In the genomic region with DNA sequence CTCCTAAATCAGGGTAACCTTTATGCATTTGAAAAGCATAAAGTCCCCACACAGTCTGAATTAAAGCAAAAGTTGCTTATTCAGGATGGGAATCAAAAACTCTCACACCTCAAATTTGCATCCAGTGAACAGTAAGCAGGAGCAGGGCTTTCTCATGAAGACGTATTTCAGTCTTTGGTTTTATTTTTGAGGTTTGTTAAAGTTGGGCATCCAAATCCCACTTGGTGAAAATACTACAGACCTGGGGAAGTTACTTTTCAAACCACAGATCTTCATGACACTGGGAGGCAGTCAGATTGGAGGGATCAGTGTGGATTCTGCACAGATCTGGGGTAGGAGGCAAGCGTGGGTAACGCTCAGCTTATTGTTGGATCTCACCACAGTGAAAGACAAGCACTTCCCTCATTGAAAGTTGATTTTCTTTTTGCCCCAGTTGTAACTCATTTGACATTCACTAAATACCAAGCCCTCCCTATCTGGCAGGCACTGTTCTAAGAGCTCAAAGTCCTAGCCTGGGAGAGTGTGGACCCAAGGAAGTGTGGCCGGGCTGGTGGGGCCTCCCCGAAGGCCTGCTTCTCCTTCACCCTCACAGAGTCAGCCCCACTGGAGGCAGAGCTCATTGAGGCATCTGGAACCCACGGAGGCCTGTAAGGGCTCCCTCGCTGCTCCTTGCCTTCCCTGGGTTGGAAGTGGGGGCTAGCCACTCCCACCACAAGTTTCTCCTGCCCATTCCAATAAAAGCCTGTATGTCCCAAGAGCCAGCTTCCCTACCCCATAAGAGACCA, we compare ENCODE assay signal across 8 cellular contexts. TPM values are rescaled to one million over a fixed set of nuclear protein-coding genes. Genes with fewer than 3 reads are reported as not detected.
A peak's percentile ranks its signal among the peaks of the same experiment; 100 is the strongest.
DNase-seq lines count a peak whose midpoint lies in the region; ATAC-seq and TF ChIP-seq lines count a peak whose summit lies in the region.

No MANE protein-coding gene starts in this region.

- peaks cover 62% of the 10 kb centered on the region for H3K36me3 Mint-ChIP-seq in effector memory CD8-positive, alpha-beta T cell (ENCODE audit: insufficient read depth)
- peaks cover 4% of the 10 kb centered on the region for H3K36me3 Mint-ChIP-seq in natural killer cell treated with Interleukin-12 subunit alpha and Interleukin-12 subunit beta and Interleukin-15 and Interleukin-18, amount 100 ng/mL, for 72 hours

- ATAC-seq in effector memory CD8-positive, alpha-beta T cell (replicated peaks), result no peak
- no peak for ATAC-seq in natural killer cell treated with Interleukin-12 subunit alpha and Interleukin-12 subunit beta and Interleukin-15 and Interleukin-18, amount 100 ng/mL, for 72 hours
- ATAC-seq in HG03039 (IDR thresholded peaks at IDR 0.05; ENCODE audit: unreplicated experiment) (no peak), GM18519 (IDR thresholded peaks at IDR 0.05; ENCODE audit: low FRiP score, unreplicated experiment) (no peak)

- H3K9me3 ChIP-seq in BE2C, result no peaks in the 10 kb centered on the region

- no peak for TF ChIP-seq POLR2A in NB4 (IDR thresholded peaks at IDR 0.05; ENCODE audit: extremely low read depth, insufficient read length)

- H3K4me1 ChIP-seq in BE2C, result peaks cover 5% of the 10 kb centered on the region; the same call in 1 of the 2 replicates

- no peak for TF ChIP-seq CTCF in BE2C (IDR thresholded peaks at IDR 0.05; ENCODE audit: low read depth, low read length)
- TF ChIP-seq CTCF in NB4 (IDR thresholded peaks at IDR 0.05; ENCODE audit: low read depth, low read length), result no peak

- no peaks in the 10 kb centered on the region for H3K27me3 ChIP-seq in BE2C

- H3K27ac Mint-ChIP-seq in effector memory CD8-positive, alpha-beta T cell, result peak overlapping the region; percentile 97 to 99
- H3K27ac Mint-ChIP-seq in natural killer cell treated with Interleukin-12 subunit alpha and Interleukin-12 subunit beta and Interleukin-15 and Interleukin-18, amount 100 ng/mL, for 72 hours, result peak overlapping the region; percentile 90 to 95

- no peaks in the 10 kb centered on the region for H3K9me3 Mint-ChIP-seq in effector memory CD8-positive, alpha-beta T cell
- H3K9me3 Mint-ChIP-seq in natural killer cell treated with Interleukin-12 subunit alpha and Interleukin-12 subunit beta and Interleukin-15 and Interleukin-18, amount 100 ng/mL, for 72 hours, result no peaks in the 10 kb centered on the region

- H3K4me3 ChIP-seq in BE2C (ENCODE audit: low read depth, low read length), result peak overlapping the region; percentile 47
- H3K4me3 ChIP-seq in NB4 (ENCODE audit: low read depth, low read length), result peak overlapping the region; percentile 49

- H3K36me3 ChIP-seq in BE2C, result peaks cover 12% of the 10 kb centered on the region

- peak overlapping the region; percentile 88 to 91 for H3K4me3 Mint-ChIP-seq in effector memory CD8-positive, alpha-beta T cell
- H3K4me3 Mint-ChIP-seq in natural killer cell treated with Interleukin-12 subunit alpha and Interleukin-12 subunit beta and Interleukin-15 and Interleukin-18, amount 100 ng/mL, for 72 hours, result peak overlapping the region; percentile 93

- peaks cover 60 to 63% of the 10 kb centered on the region in 2 donors for H3K4me1 Mint-ChIP-seq in effector memory CD8-positive, alpha-beta T cell (ENCODE audit: low read depth in 2 of 2)
- H3K4me1 Mint-ChIP-seq in natural killer cell treated with Interleukin-12 subunit alpha and Interleukin-12 subunit beta and Interleukin-15 and Interleukin-18, amount 100 ng/mL, for 72 hours (ENCODE audit: low read depth in 2 of 2), result peaks cover 62 to 66% of the 10 kb centered on the region in 2 donors

- no peak for DNase-seq in BE2C
- DNase-seq in NB4 (ENCODE audit: low read depth), result no peak
- peak in 1 of 3 experiments; percentile 16 for DNase-seq in effector memory CD8-positive, alpha-beta T cell
- DNase-seq in natural killer cell treated with Interleukin-12 subunit alpha and Interleukin-12 subunit beta and Interleukin-15 and Interleukin-18, amount 100 ng/mL, for 72 hours (ENCODE audit: low spot score), result no peak
- DNase-seq in globus pallidus (ENCODE audit: low spot score), result no peak
- no peak for DNase-seq in NCI-H2081 (lab: John Stamatoyannopoulos, UW)

- no peaks in the 10 kb centered on the region for H3K27me3 Mint-ChIP-seq in effector memory CD8-positive, alpha-beta T cell
- H3K27me3 Mint-ChIP-seq in natural killer cell treated with Interleukin-12 subunit alpha and Interleukin-12 subunit beta and Interleukin-15 and Interleukin-18, amount 100 ng/mL, for 72 hours, result no peaks in the 10 kb centered on the region

RNA-seq across cellular contexts. Expression of gene ISG20, which starts 0.8 kb away (rescaled TPM):
- 2.9 TPM for polyA plus RNA-seq in BE2C (2012; ENCODE audit: insufficient read depth, insufficient read length, low read depth)
- total RNA-seq in natural killer cell treated with Interleukin-12 subunit alpha and Interleukin-12 subunit beta and Interleukin-15 and Interleukin-18, amount 100 ng/mL, for 72 hours, result 10 to 100 TPM; 21.8 to 30.2 TPM

RNA-seq across cellular contexts. Expression of gene AEN, which starts 16.9 kb away (rescaled TPM):
- 72.5 TPM for polyA plus RNA-seq in BE2C (2012; ENCODE audit: insufficient read depth, insufficient read length, low read depth)
- 10 to 100 TPM; 47.1 to 81.4 TPM for total RNA-seq in natural killer cell treated with Interleukin-12 subunit alpha and Interleukin-12 subunit beta and Interleukin-15 and Interleukin-18, amount 100 ng/mL, for 72 hours
